1 cellular context compared by ENCODE assay signal in genomic region chr7:44847509-44847919, GRCh38.
TF ChIP-seq lines count a peak whose summit lies in the region.

No MANE protein-coding gene starts in this region.

TF ChIP-seq in HepG2, 621 proteins besides CTCF, POLR2A, EP300 and RAD21 (continued from another document and continues in another):
- TF ChIP-seq ZNF614 (CRISPR knock-in tag; IDR thresholded peaks at IDR 0.05; ENCODE audit: borderline replicate concordance) (0 out of 2 replicates have a peak, but pooled peaks have one; percentile 25), SMAD3 (CRISPR knock-in tag; IDR thresholded peaks at IDR 0.05) (0 out of 2 replicates have a peak, but pooled peaks have one; percentile 8), ZBTB7B (CRISPR knock-in tag; IDR thresholded peaks at IDR 0.05) (0 out of 2 replicates have a peak, but pooled peaks have one; percentile 33), ZNF263 (CRISPR knock-in tag; IDR thresholded peaks at IDR 0.05) (no peak), EED (CRISPR knock-in tag; IDR thresholded peaks at IDR 0.05) (no peak), MAX (IDR thresholded peaks at IDR 0.05) (0 out of 2 replicates have a peak, but pooled peaks have one; percentile 40), GABPB1 (CRISPR knock-in tag; IDR thresholded peaks at IDR 0.05) (peak; percentile 70), ZNF558 (CRISPR knock-in tag; IDR thresholded peaks at IDR 0.05; ENCODE audit: borderline replicate concordance) (0 out of 2 replicates have a peak, but pooled peaks have one; percentile 6), ZNF891 (CRISPR knock-in tag; IDR thresholded peaks at IDR 0.05) (no peak), DMAP1 (CRISPR knock-in tag; IDR thresholded peaks at IDR 0.05) (0 out of 2 replicates have a peak, but pooled peaks have one; percentile 11), ATF7 (IDR thresholded peaks at IDR 0.05) (peak; percentile 71), ATF7 (CRISPR knock-in tag; IDR thresholded peaks at IDR 0.05) (no peak), ZNF34 (CRISPR knock-in tag; IDR thresholded peaks at IDR 0.05; ENCODE audit: borderline replicate concordance) (no peak), RARA (CRISPR knock-in tag; IDR thresholded peaks at IDR 0.05) (no peak; the same call in none of the 2 replicates), NONO (IDR thresholded peaks at IDR 0.05) (no peak), NONO (CRISPR knock-in tag; conservative IDR thresholded peaks at IDR 0.05) (no peak), ZFY (CRISPR knock-in tag; IDR thresholded peaks at IDR 0.05) (peak; percentile 78; the same call in 1 of the 2 replicates), ZFX (CRISPR knock-in tag; IDR thresholded peaks at IDR 0.05; ENCODE audit: low read depth) (peak; percentile 51; the same call in 1 of the 2 replicates), ZSCAN22 (CRISPR knock-in tag; IDR thresholded peaks at IDR 0.05) (no peak), ZNF704 (CRISPR knock-in tag; IDR thresholded peaks at IDR 0.05; ENCODE audit: borderline replicate concordance) (no peak), ZNF382 (CRISPR knock-in tag; IDR thresholded peaks at IDR 0.05; ENCODE audit: borderline replicate concordance) (no peak), REST (IDR thresholded peaks at IDR 0.05; ENCODE audit: borderline replicate concordance in 1 of 2, low read depth in 1 of 2, low read length in 2 of 2) (no peak), MYC (CRISPR knock-in tag; IDR thresholded peaks at IDR 0.05; ENCODE audit: borderline replicate concordance) (0 out of 2 replicates have a peak, but pooled peaks have one; percentile 6), ZNF354B (CRISPR knock-in tag; IDR thresholded peaks at IDR 0.05) (0 out of 2 replicates have a peak, but pooled peaks have one; percentile 28)
- TF ChIP-seq, protein P1, sequence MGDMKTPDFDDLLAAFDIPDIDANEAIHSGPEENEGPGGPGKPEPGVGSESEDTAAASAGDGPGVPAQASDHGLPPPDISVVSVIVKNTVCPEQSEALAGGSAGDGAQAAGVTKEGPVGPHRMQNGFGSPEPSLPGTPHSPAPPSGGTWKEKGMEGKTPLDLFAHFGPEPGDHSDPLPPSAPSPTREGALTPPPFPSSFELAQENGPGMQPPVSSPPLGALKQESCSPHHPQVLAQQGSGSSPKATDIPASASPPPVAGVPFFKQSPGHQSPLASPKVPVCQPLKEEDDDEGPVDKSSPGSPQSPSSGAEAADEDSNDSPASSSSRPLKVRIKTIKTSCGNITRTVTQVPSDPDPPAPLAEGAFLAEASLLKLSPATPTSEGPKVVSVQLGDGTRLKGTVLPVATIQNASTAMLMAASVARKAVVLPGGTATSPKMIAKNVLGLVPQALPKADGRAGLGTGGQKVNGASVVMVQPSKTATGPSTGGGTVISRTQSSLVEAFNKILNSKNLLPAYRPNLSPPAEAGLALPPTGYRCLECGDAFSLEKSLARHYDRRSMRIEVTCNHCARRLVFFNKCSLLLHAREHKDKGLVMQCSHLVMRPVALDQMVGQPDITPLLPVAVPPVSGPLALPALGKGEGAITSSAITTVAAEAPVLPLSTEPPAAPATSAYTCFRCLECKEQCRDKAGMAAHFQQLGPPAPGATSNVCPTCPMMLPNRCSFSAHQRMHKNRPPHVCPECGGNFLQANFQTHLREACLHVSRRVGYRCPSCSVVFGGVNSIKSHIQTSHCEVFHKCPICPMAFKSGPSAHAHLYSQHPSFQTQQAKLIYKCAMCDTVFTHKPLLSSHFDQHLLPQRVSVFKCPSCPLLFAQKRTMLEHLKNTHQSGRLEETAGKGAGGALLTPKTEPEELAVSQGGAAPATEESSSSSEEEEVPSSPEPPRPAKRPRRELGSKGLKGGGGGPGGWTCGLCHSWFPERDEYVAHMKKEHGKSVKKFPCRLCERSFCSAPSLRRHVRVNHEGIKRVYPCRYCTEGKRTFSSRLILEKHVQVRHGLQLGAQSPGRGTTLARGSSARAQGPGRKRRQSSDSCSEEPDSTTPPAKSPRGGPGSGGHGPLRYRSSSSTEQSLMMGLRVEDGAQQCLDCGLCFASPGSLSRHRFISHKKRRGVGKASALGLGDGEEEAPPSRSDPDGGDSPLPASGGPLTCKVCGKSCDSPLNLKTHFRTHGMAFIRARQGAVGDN (CRISPR knock-in tag; IDR thresholded peaks at IDR 0.05), result peak; percentile 33
- TF ChIP-seq, protein P2, sequence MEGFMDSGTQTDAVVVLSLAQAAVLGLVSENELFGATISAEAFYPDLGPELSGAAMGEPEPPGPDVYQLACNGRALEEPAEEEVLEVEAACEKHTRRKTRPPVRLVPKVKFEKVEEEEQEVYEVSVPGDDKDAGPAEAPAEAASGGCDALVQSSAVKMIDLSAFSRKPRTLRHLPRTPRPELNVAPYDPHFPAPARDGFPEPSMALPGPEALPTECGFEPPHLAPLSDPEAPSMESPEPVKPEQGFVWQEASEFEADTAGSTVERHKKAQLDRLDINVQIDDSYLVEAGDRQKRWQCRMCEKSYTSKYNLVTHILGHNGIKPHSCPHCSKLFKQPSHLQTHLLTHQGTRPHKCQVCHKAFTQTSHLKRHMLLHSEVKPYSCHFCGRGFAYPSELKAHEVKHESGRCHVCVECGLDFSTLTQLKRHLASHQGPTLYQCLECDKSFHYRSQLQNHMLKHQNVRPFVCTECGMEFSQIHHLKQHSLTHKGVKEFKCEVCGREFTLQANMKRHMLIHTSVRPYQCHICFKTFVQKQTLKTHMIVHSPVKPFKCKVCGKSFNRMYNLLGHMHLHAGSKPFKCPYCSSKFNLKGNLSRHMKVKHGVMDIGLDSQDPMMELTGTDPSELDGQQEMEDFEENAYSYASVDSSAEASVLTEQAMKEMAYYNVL (CRISPR knock-in tag; IDR thresholded peaks at IDR 0.05; ENCODE audit: borderline replicate concordance), result peak; percentile 45; the same call in 1 of the 2 replicates
- TF ChIP-seq, protein P3, sequence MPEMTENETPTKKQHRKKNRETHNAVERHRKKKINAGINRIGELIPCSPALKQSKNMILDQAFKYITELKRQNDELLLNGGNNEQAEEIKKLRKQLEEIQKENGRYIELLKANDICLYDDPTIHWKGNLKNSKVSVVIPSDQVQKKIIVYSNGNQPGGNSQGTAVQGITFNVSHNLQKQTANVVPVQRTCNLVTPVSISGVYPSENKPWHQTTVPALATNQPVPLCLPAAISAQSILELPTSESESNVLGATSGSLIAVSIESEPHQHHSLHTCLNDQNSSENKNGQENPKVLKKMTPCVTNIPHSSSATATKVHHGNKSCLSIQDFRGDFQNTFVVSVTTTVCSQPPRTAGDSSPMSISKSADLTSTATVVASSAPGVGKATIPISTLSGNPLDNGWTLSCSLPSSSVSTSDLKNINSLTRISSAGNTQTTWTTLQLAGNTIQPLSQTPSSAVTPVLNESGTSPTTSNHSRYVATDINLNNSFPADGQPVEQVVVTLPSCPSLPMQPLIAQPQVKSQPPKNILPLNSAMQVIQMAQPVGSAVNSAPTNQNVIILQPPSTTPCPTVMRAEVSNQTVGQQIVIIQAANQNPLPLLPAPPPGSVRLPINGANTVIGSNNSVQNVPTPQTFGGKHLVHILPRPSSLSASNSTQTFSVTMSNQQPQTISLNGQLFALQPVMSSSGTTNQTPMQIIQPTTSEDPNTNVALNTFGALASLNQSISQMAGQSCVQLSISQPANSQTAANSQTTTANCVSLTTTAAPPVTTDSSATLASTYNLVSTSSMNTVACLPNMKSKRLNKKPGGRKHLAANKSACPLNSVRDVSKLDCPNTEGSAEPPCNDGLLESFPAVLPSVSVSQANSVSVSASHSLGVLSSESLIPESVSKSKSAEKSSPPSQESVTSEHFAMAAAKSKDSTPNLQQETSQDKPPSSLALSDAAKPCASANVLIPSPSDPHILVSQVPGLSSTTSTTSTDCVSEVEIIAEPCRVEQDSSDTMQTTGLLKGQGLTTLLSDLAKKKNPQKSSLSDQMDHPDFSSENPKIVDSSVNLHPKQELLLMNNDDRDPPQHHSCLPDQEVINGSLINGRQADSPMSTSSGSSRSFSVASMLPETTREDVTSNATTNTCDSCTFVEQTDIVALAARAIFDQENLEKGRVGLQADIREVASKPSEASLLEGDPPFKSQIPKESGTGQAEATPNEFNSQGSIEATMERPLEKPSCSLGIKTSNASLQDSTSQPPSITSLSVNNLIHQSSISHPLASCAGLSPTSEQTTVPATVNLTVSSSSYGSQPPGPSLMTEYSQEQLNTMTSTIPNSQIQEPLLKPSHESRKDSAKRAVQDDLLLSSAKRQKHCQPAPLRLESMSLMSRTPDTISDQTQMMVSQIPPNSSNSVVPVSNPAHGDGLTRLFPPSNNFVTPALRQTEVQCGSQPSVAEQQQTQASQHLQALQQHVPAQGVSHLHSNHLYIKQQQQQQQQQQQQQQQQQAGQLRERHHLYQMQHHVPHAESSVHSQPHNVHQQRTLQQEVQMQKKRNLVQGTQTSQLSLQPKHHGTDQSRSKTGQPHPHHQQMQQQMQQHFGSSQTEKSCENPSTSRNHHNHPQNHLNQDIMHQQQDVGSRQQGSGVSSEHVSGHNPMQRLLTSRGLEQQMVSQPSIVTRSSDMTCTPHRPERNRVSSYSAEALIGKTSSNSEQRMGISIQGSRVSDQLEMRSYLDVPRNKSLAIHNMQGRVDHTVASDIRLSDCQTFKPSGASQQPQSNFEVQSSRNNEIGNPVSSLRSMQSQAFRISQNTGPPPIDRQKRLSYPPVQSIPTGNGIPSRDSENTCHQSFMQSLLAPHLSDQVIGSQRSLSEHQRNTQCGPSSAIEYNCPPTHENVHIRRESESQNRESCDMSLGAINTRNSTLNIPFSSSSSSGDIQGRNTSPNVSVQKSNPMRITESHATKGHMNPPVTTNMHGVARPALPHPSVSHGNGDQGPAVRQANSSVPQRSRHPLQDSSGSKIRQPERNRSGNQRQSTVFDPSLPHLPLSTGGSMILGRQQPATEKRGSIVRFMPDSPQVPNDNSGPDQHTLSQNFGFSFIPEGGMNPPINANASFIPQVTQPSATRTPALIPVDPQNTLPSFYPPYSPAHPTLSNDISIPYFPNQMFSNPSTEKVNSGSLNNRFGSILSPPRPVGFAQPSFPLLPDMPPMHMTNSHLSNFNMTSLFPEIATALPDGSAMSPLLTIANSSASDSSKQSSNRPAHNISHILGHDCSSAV (CRISPR knock-in tag; IDR thresholded peaks at IDR 0.05; ENCODE audit: borderline replicate concordance), result no peak
- TF ChIP-seq, protein P4, sequence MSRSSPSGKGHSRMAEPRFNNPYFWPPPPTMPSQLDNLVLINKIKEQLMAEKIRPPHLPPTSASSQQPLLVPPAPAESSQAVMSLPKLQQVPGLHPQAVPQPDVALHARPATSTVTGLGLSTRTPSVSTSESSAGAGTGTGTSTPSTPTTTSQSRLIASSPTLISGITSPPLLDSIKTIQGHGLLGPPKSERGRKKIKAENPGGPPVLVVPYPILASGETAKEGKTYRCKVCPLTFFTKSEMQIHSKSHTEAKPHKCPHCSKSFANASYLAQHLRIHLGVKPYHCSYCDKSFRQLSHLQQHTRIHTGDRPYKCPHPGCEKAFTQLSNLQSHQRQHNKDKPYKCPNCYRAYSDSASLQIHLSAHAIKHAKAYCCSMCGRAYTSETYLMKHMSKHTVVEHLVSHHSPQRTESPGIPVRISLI (CRISPR knock-in tag; IDR thresholded peaks at IDR 0.05; ENCODE audit: borderline replicate concordance), result no peak; the same call in 1 of the 2 replicates
